ENCODE assay signal across 24 cellular contexts in genomic region chr6:157943249-157943963, GRCh38. TPM values are rescaled to one million over a fixed set of nuclear protein-coding genes. Genes with fewer than 3 reads are reported as not detected.
DNase-seq lines count a peak whose midpoint lies in the region; ATAC-seq and TF ChIP-seq lines count a peak whose summit lies in the region.
"Had no signal": no experiment of that assay in that cellular context is flagged by ENCODE, and none has a peak within 500 bp of the region (broad histone marks: within the 10 kb centered on the region; RNA-seq: fewer than 3 reads in every experiment).

No MANE protein-coding gene starts in this region.

- DNase-seq in activated naive CD4-positive, alpha-beta T cell treated with anti-CD3 and anti-CD28 coated beads, Interleukin-2, amount 50 U/mL, for 72 hours (ENCODE audit: low spot score in 2 of 2): no peak
- DNase-seq in esophagus muscularis mucosa (ENCODE audit: extremely low spot score) (peak; percentile 86), left lobe of liver (ENCODE audit: low spot score) (no peak)
- no peak for DNase-seq in stimulated activated naive B cell treated with anti-CD40 and anti-IgM and Interleukin-4, amounts not matched to agents 10 μg/mL and 1 μg/mL and 100 μg/mL, for 72 hours
- DNase-seq in activated CD4-positive, alpha-beta memory T cell treated with anti-CD3 and anti-CD28 coated beads, Interleukin-2, amount 10 ng/mL, durations not matched to agents 7 days and 5 days: no peak
- DNase-seq: CD8-positive, alpha-beta T cell; DMS 273 treated with DMSO at 0.1 percent for 48 hours; DMS79; EL; GDM1; Kasumi-1; NCI-H1092 treated with DMSO at 0.1 percent for 48 hours; NCI-H1436 treated with DMSO at 0.1 percent for 48 hours; NCI-H1930; NCI-H2107; NCI-H446 treated with DMSO at 0.1 percent for 48 hours; NCI-H526 treated with DMSO at 0.1 percent for 48 hours; Right ventricle myocardium superior; RPMI8226 had no signal

- no peaks in the 10 kb centered on the region for H3K9me3 Mint-ChIP-seq in activated naive CD4-positive, alpha-beta T cell treated with anti-CD3 and anti-CD28 coated beads, Interleukin-2, amount 50 U/mL, for 24 hours
- peaks cover 3 to 6% of the 10 kb centered on the region in 2 donors for H3K9me3 Mint-ChIP-seq in activated naive CD4-positive, alpha-beta T cell treated with anti-CD3 and anti-CD28 coated beads, Interleukin-2, amount 50 U/mL, for 72 hours
- peaks cover 0 to 4% of the 10 kb centered on the region in 2 donors for H3K9me3 Mint-ChIP-seq in stimulated activated naive B cell treated with anti-CD40 and anti-IgM and Interleukin-4, amounts not matched to agents 10 μg/mL and 1 μg/mL and 100 μg/mL, for 72 hours
- no peaks in the 10 kb centered on the region for H3K9me3 Mint-ChIP-seq in activated CD4-positive, alpha-beta memory T cell treated with anti-CD3 and anti-CD28 coated beads, Interleukin-2, amount 10 ng/mL, durations not matched to agents 7 days and 5 days
- H3K9me3 Mint-ChIP-seq: CD8-positive, alpha-beta T cell had no signal

- CTCF ChIA-PET in activated CD4-positive, alpha-beta memory T cell treated with anti-CD3 and anti-CD28 coated beads, Interleukin-2, amount 10 ng/mL, durations not matched to agents 7 days and 5 days (lab: Charles Lee): no interaction called here

- H3K4me3 Mint-ChIP-seq in activated naive CD4-positive, alpha-beta T cell treated with anti-CD3 and anti-CD28 coated beads, Interleukin-2, amount 50 U/mL, for 24 hours: no peak overlapping the region
- no peak overlapping the region for H3K4me3 Mint-ChIP-seq in stimulated activated naive B cell treated with anti-CD40 and anti-IgM and Interleukin-4, amounts not matched to agents 10 μg/mL and 1 μg/mL and 100 μg/mL, for 72 hours
- H3K4me3 Mint-ChIP-seq in activated CD4-positive, alpha-beta memory T cell treated with anti-CD3 and anti-CD28 coated beads, Interleukin-2, amount 10 ng/mL, durations not matched to agents 7 days and 5 days: no peak overlapping the region
- H3K4me3 Mint-ChIP-seq: CD8-positive, alpha-beta T cell had no signal

- peaks cover 50 to 82% (median 73%) of the 10 kb centered on the region in 4 donors for H3K36me3 ChIP-seq in esophagus muscularis mucosa
- H3K36me3 ChIP-seq: BLaER1 had no signal

- TF ChIP-seq CTCF in esophagus muscularis mucosa (IDR thresholded peaks at IDR 0.05): no peak

- no peaks in the 10 kb centered on the region for H3K27me3 ChIP-seq in esophagus muscularis mucosa
- H3K27me3 ChIP-seq: BLaER1, SJSA1 had no signal

- ATAC-seq in activated naive CD4-positive, alpha-beta T cell treated with anti-CD3 and anti-CD28 coated beads, Interleukin-2, amount 50 U/mL, for 72 hours: no peak
- ATAC-seq in stimulated activated naive B cell treated with anti-CD40 and anti-IgM and Interleukin-4, amounts not matched to agents 10 μg/mL and 1 μg/mL and 100 μg/mL, for 72 hours (replicated peaks): no peak
- ATAC-seq in left lobe of liver: no peak
- no peak for ATAC-seq in HG02798 (IDR thresholded peaks at IDR 0.05; ENCODE audit: poor library complexity, unreplicated experiment)
- ATAC-seq: CD8-positive, alpha-beta T cell had no signal

- H3K36me3 Mint-ChIP-seq in activated naive CD4-positive, alpha-beta T cell treated with anti-CD3 and anti-CD28 coated beads, Interleukin-2, amount 50 U/mL, for 24 hours: peaks cover 20% of the 10 kb centered on the region
- peaks cover 41 to 79% of the 10 kb centered on the region in 2 donors for H3K36me3 Mint-ChIP-seq in activated naive CD4-positive, alpha-beta T cell treated with anti-CD3 and anti-CD28 coated beads, Interleukin-2, amount 50 U/mL, for 72 hours
- peaks cover 72 to 77% of the 10 kb centered on the region in 2 donors for H3K36me3 Mint-ChIP-seq in stimulated activated naive B cell treated with anti-CD40 and anti-IgM and Interleukin-4, amounts not matched to agents 10 μg/mL and 1 μg/mL and 100 μg/mL, for 72 hours
- H3K36me3 Mint-ChIP-seq in activated CD4-positive, alpha-beta memory T cell treated with anti-CD3 and anti-CD28 coated beads, Interleukin-2, amount 10 ng/mL, durations not matched to agents 7 days and 5 days (ENCODE audit: low read depth): peaks cover 70% of the 10 kb centered on the region

- H3K4me1 Mint-ChIP-seq in activated naive CD4-positive, alpha-beta T cell treated with anti-CD3 and anti-CD28 coated beads, Interleukin-2, amount 50 U/mL, for 24 hours: peaks cover 41% of the 10 kb centered on the region
- H3K4me1 Mint-ChIP-seq in stimulated activated naive B cell treated with anti-CD40 and anti-IgM and Interleukin-4, amounts not matched to agents 10 μg/mL and 1 μg/mL and 100 μg/mL, for 72 hours: peaks cover 4 to 25% of the 10 kb centered on the region in 2 donors
- H3K4me1 Mint-ChIP-seq in activated CD4-positive, alpha-beta memory T cell treated with anti-CD3 and anti-CD28 coated beads, Interleukin-2, amount 10 ng/mL, durations not matched to agents 7 days and 5 days: peaks cover 19% of the 10 kb centered on the region

- H3K4me1 ChIP-seq in esophagus muscularis mucosa: peaks cover 0 to 3% (median 0%) of the 10 kb centered on the region in 4 donors

- POLR2A ChIA-PET in activated CD4-positive, alpha-beta memory T cell treated with anti-CD3 and anti-CD28 coated beads, Interleukin-2, amount 10 ng/mL, durations not matched to agents 7 days and 5 days (lab: Charles Lee): no interaction called here

- peak overlapping the region; percentile 46 for H3K27ac ChIP-seq in angular gyrus (ENCODE audit: low read depth, low read length)
- no peak overlapping the region for H3K27ac ChIP-seq in esophagus muscularis mucosa (replicated peaks in 1 of 4)
- H3K27ac ChIP-seq: BLaER1, SJSA1 had no signal

- no peak for TF ChIP-seq EP300 in esophagus muscularis mucosa (IDR thresholded peaks at IDR 0.05)

- 89% methylated on average over 16 of the region's 16 CpGs for WGBS in esophagus muscularis mucosa

- H3K9me3 ChIP-seq in esophagus muscularis mucosa: no peaks in the 10 kb centered on the region
- H3K9me3 ChIP-seq: BLaER1, SJSA1 had no signal

- H3K27me3 Mint-ChIP-seq in activated naive CD4-positive, alpha-beta T cell treated with anti-CD3 and anti-CD28 coated beads, Interleukin-2, amount 50 U/mL, for 24 hours: no peaks in the 10 kb centered on the region
- no peaks in the 10 kb centered on the region for H3K27me3 Mint-ChIP-seq in stimulated activated naive B cell treated with anti-CD40 and anti-IgM and Interleukin-4, amounts not matched to agents 10 μg/mL and 1 μg/mL and 100 μg/mL, for 72 hours
- no peaks in the 10 kb centered on the region for H3K27me3 Mint-ChIP-seq in activated CD4-positive, alpha-beta memory T cell treated with anti-CD3 and anti-CD28 coated beads, Interleukin-2, amount 10 ng/mL, durations not matched to agents 7 days and 5 days

- H3K4me3 ChIP-seq in esophagus muscularis mucosa: no peak overlapping the region
- H3K4me3 ChIP-seq: BLaER1, SJSA1 had no signal

- intact Hi-C loops in esophagus muscularis mucosa (cut with DNase I): no loop called here

- TF ChIP-seq POLR2A in esophagus muscularis mucosa (IDR thresholded peaks at IDR 0.05; ENCODE audit: low read depth): no peak

- H3K27ac Mint-ChIP-seq in activated naive CD4-positive, alpha-beta T cell treated with anti-CD3 and anti-CD28 coated beads, Interleukin-2, amount 50 U/mL, for 24 hours: peak overlapping the region; percentile 12
- peak overlapping the region in 1 of 2 donors; percentile 79 for H3K27ac Mint-ChIP-seq in activated naive CD4-positive, alpha-beta T cell treated with anti-CD3 and anti-CD28 coated beads, Interleukin-2, amount 50 U/mL, for 72 hours
- peak overlapping the region; percentile 72 for H3K27ac Mint-ChIP-seq in stimulated activated naive B cell treated with anti-CD40 and anti-IgM and Interleukin-4, amounts not matched to agents 10 μg/mL and 1 μg/mL and 100 μg/mL, for 72 hours
- no peak overlapping the region for H3K27ac Mint-ChIP-seq in activated CD4-positive, alpha-beta memory T cell treated with anti-CD3 and anti-CD28 coated beads, Interleukin-2, amount 10 ng/mL, durations not matched to agents 7 days and 5 days
- H3K27ac Mint-ChIP-seq: CD8-positive, alpha-beta T cell had no signal

RNA-seq across cellular contexts. Expression of gene SYNJ2, which starts 38.3 kb away (rescaled TPM):
- 10 to 100 TPM; 31.6 to 51.7 TPM for total RNA-seq in activated naive CD4-positive, alpha-beta T cell treated with anti-CD3 and anti-CD28 coated beads, Interleukin-2, amount 50 U/mL, for 72 hours
- total RNA-seq in esophagus muscularis mucosa: 10 to 100 TPM; 17.0 to 25.3 (median 25.1) TPM
- 10 to 100 TPM; 36.8 to 39.1 TPM for total RNA-seq in activated CD4-positive, alpha-beta memory T cell treated with anti-CD3 and anti-CD28 coated beads, Interleukin-2, amount 10 ng/mL, durations not matched to agents 7 days and 5 days
- total RNA-seq in left lobe of liver: 5.5 TPM
